ENCODE assay signal across 13 cellular contexts in genomic region chr9:98995059-98995665, GRCh38. TPM values are rescaled to one million over a fixed set of nuclear protein-coding genes. Genes with fewer than 3 reads are reported as not detected.
DNase-seq lines count a peak whose midpoint lies in the region; ATAC-seq and TF ChIP-seq lines count a peak whose summit lies in the region.
"Had no signal": no experiment of that assay in that cellular context is flagged by ENCODE, and none has a peak within 500 bp of the region (broad histone marks: within the 10 kb centered on the region; RNA-seq: fewer than 3 reads in every experiment).

No MANE protein-coding gene starts in this region.

- CTCF ChIA-PET in PC-9 (lab: Charles Lee) = no interaction called here

- H3K27me3 ChIP-seq in PC-9 (ENCODE audit: insufficient read depth, low read depth) = no peaks in the 10 kb centered on the region

- H3K4me1 ChIP-seq in PC-9 (replicated peaks; ENCODE audit: insufficient read depth) = peaks cover 2% of the 10 kb centered on the region; the same call in 1 of the 2 replicates
- H3K4me1 ChIP-seq: BE2C had no signal

- peaks cover 2% of the 10 kb centered on the region; the same call in 1 of the 2 replicates for H3F3A ChIP-seq in PC-9 (ENCODE audit: insufficient read depth, low read depth)

- no TSS peak for BruUV-seq in PC-9 (replicated peaks; lab: Mats Ljungman, UMichigan)

- DNase-seq in AG08396 (ENCODE audit: low spot score) = peak; percentile 46
- DNase-seq in RPMI7951 (ENCODE audit: low read depth) = peak; percentile 64
- DNase-seq in head of caudate nucleus = peak in 22 of 42 donors; percentile 9 to 76 (median 50)
- DNase-seq in pons (ENCODE audit: low spot score) = peak; percentile 53
- DNase-seq in DMS153 (lab: John Stamatoyannopoulos, UW) = no peak
- DNase-seq in PC-9 = no peak
- DNase-seq: activated CD4-positive, alpha-beta T cell treated with anti-CD3 and anti-CD28 coated beads for 48 hours; activated naive CD4-positive, alpha-beta T cell treated with Interleukin-2 at 50 U/mL for 16 hours; BE2C; NCI-H524 treated with DMSO at 0.1 percent for 48 hours had no signal

- H3K36me3 ChIP-seq in PC-9 (ENCODE audit: low read depth) = no peaks in the 10 kb centered on the region
- H3K36me3 ChIP-seq: BE2C had no signal

- H3K9me2 ChIP-seq in PC-9 (ENCODE audit: insufficient read depth) = no peaks in the 10 kb centered on the region

- POLR2A ChIA-PET in PC-9 (lab: Charles Lee; ENCODE audit: unreplicated experiment) = interaction anchor here (0.5 kb wide), 1 partner anchor 270 kb away, joined by 3 read pairs; no protein-coding TSS in a partner anchor

- H4K20me1 ChIP-seq in PC-9 (ENCODE audit: insufficient read depth) = no peaks in the 10 kb centered on the region

- intact Hi-C loops in head of caudate nucleus (cut with DNase I) = loop anchor here (5.0 kb wide), 1 partner anchor 133 kb away; no protein-coding TSS in a partner anchor
- intact Hi-C loops in PC-9 (cut with micrococcal nuclease; ENCODE audit: unreplicated experiment) = no loop called here

- no peak overlapping the region for H3K4me2 ChIP-seq in PC-9

- no peaks in the 10 kb centered on the region for H3K9me3 ChIP-seq in PC-9 (ENCODE audit: insufficient read depth, low read depth)

- TF ChIP-seq CTCF in PC-9 (conservative IDR thresholded peaks at IDR 0.05) = no peak

- H3K27ac ChIP-seq in PC-9 = no peak overlapping the region

- no peaks in the 10 kb centered on the region for H3K79me2 ChIP-seq in PC-9 (ENCODE audit: low read depth)

- no peak for ATAC-seq in GM21825 (IDR thresholded peaks at IDR 0.05; ENCODE audit: unreplicated experiment)
- ATAC-seq in HG03521 (IDR thresholded peaks at IDR 0.05; ENCODE audit: unreplicated experiment) = no peak
- ATAC-seq: left lobe of liver had no signal

- no peak overlapping the region for H3K4me3 ChIP-seq in PC-9

- H2AFZ ChIP-seq in PC-9 = no peak overlapping the region

RNA-seq across cellular contexts. Expression of gene COL15A1, which starts 51.5 kb away (rescaled TPM):
- total RNA-seq in RPMI7951 (2014; rRNA removed; shearing (Covaris generic)) = 20.2 and 21.1 TPM in 2 replicates
- not detected in 2 replicates for total RNA-seq in PC-9 (2021)

Comparison
In these comparisons a context has a peak if more than half of its experiments do, and no peak if none do; other contexts are left out.
1. DNase-seq: peak in AG08396 (single experiment), RPMI7951 (single experiment), head of caudate nucleus (22 of 42) and pons (single experiment); none in DMS153 (single experiment) and PC-9 (0 of 2).
2. RNA of gene COL15A1, which starts 51.5 kb away (total RNA-seq): 20.2 to 21.1 TPM in RPMI7951; not detected in PC-9; every median in the first group is over 10 times any median in the second.